Comparison of ENCODE assay signal across 9 cellular contexts in genomic region chr2:157596992-157597681, GRCh38. TPM values are rescaled to one million over a fixed set of nuclear protein-coding genes. Genes with fewer than 3 reads are reported as not detected.
DNase-seq lines count a peak whose midpoint lies in the region; ATAC-seq, FAIRE-seq and TF ChIP-seq lines count a peak whose summit lies in the region.
"Had no signal": no experiment of that assay in that cellular context is flagged by ENCODE, and none has a peak within 500 bp of the region (broad histone marks: within the 10 kb centered on the region; RNA-seq: fewer than 3 reads in every experiment).

No MANE protein-coding gene starts in this region.

- no peaks in the 10 kb centered on the region for H3K79me1 ChIP-seq in H1 (ENCODE audit: low read depth, low read length)

- H3K9me3 ChIP-seq in H1 (ENCODE audit: insufficient read depth in 2 of 2, low read depth in 1 of 2, low read length in 1 of 2): no peaks in the 10 kb centered on the region
- no peaks in the 10 kb centered on the region for H3K9me3 ChIP-seq in transverse colon

- no peak for TF ChIP-seq EP300 in H1 (IDR thresholded peaks at IDR 0.05; ENCODE audit: borderline replicate concordance in 1 of 2, low read depth in 2 of 2, low read length in 2 of 2)
- no peak for TF ChIP-seq EP300 in transverse colon (IDR thresholded peaks at IDR 0.05; ENCODE audit: low read depth)

- TF ChIP-seq RAD21 in H1 (IDR thresholded peaks at IDR 0.05 in 1 of 2, conservative IDR thresholded peaks at IDR 0.05 in 1 of 2; ENCODE audit: low read depth in 2 of 2, low read length in 2 of 2): peak; percentile 71 to 80

- TF ChIP-seq CTCF in H1 (IDR thresholded peaks at IDR 0.05; ENCODE audit: control extremely low read depth in 1 of 3, insufficient read depth in 1 of 3, low read depth in 1 of 3, low read length in 3 of 3): peak; percentile 73 to 82 (median 74)
- peak in 2 of 5 experiments; percentile 8 to 17 for TF ChIP-seq CTCF in transverse colon (IDR thresholded peaks at IDR 0.05)

- ATAC-seq in HG03520 (IDR thresholded peaks at IDR 0.05; ENCODE audit: unreplicated experiment): peak; percentile 80

- H3K4me1 ChIP-seq in H1 (replicated peaks in 1 of 4; ENCODE audit: control insufficient read depth in 3 of 4, insufficient read depth in 4 of 4, low read length in 3 of 4) (no peaks in the 10 kb centered on the region), transverse colon (no peaks in the 10 kb centered on the region)

- H2AK5ac ChIP-seq in H1 (ENCODE audit: low read depth, low read length): no peak overlapping the region

- WGBS in H1 (ENCODE audit: extremely low coverage in 1 of 2, insufficient coverage in 1 of 2, insufficient read length in 1 of 2, insufficient replicate concordance in 2 of 2, low coverage in 1 of 2, low lambda C conversion rate in 2 of 2, missing lambda C conversion rate in 1 of 2), 2 experiments: 36% methylated on average over 39 of the region's 45 CpGs; no CpG with 5 or more reads in 1 of the 2 experiments
- 64 to 76% methylated on average over 10 to 35 of the region's 45 CpGs for WGBS in transverse colon (ENCODE audit: low coverage in 1 of 2), 2 donors

- no peaks in the 10 kb centered on the region for H3K23me2 ChIP-seq in H1 (ENCODE audit: low read depth, low read length)

- H4K91ac ChIP-seq in H1 (replicated peaks; ENCODE audit: insufficient read length, low read length): no peak overlapping the region

- TF ChIP-seq POLR2A in GM12892 (IDR thresholded peaks at IDR 0.05; ENCODE audit: low read depth, low read length): no peak
- no peak for TF ChIP-seq POLR2A in H1 (IDR thresholded peaks at IDR 0.05; ENCODE audit: control extremely low read depth in 1 of 2, low read depth in 2 of 2, low read length in 2 of 2)
- TF ChIP-seq POLR2A in transverse colon (IDR thresholded peaks at IDR 0.05): no peak

- H3K56ac ChIP-seq in H1 (replicated peaks; ENCODE audit: insufficient read length, low read depth, low read length): no peak overlapping the region

- H4K5ac ChIP-seq in H1 (ENCODE audit: insufficient read length, low read depth, low read length): no peak overlapping the region

- H3K27me3 ChIP-seq in H1 (replicated peaks in 1 of 4; ENCODE audit: control insufficient read depth in 3 of 4, extremely low read depth in 1 of 4, insufficient read depth in 3 of 4, low read length in 3 of 4) (peaks cover 0 to 5% (median 3%) of the 10 kb centered on the region in 4 experiments; a peak in 2 of 7 replicates), transverse colon (peaks cover 11% of the 10 kb centered on the region)

- H3K23ac ChIP-seq in H1 (ENCODE audit: insufficient read length): no peak overlapping the region

- no peaks in the 10 kb centered on the region for H4K20me1 ChIP-seq in H1 (replicated peaks in 1 of 2; ENCODE audit: control insufficient read depth in 1 of 2, insufficient read depth in 2 of 2, low read length in 2 of 2)

- H3K4me2 ChIP-seq in H1 (ENCODE audit: insufficient read depth in 1 of 2, low read depth in 2 of 2, low read length in 2 of 2): peak overlapping the region in 1 of 2 experiments; percentile 45; a peak in 3 of 4 replicates

- CTCF ChIA-PET in activated CD4-positive, alpha-beta memory T cell treated with anti-CD3 and anti-CD28 coated beads for 36 hours (lab: Charles Lee): interaction anchor here (0.8 to 5.0 kb wide), 15 partner anchors 10 to 298 kb away, joined by 3 to 62 read pairs (median 4); no protein-coding TSS in a partner anchor
- CTCF ChIA-PET in H1 (lab: Charles Lee; ENCODE audit: partially characterized antibody): interaction anchor here (1.0 to 3.3 kb wide), 12 partner anchors 15 to 411 kb away, joined by 3 to 24 read pairs (median 4); no protein-coding TSS in a partner anchor

- H2BK15ac ChIP-seq in H1 (ENCODE audit: low read length): no peak overlapping the region; the same call in 1 of the 2 replicates

- H3K9me3 Mint-ChIP-seq in activated CD4-positive, alpha-beta memory T cell treated with anti-CD3 and anti-CD28 coated beads for 36 hours: no peaks in the 10 kb centered on the region

- no peak overlapping the region for H4K8ac ChIP-seq in H1 (ENCODE audit: extremely low read depth, insufficient read depth, low read length)

- H3K36me3 ChIP-seq in H1 (ENCODE audit: control insufficient read depth in 2 of 4, insufficient read depth in 4 of 4, low read length in 3 of 4) (no peaks in the 10 kb centered on the region), transverse colon (no peaks in the 10 kb centered on the region)

- H3K18ac ChIP-seq in H1 (ENCODE audit: extremely low read depth, low read length): no peak overlapping the region

- no peak overlapping the region for H2BK20ac ChIP-seq in H1 (ENCODE audit: low read length)

- peak overlapping the region; percentile 61; the same call in 1 of the 2 replicates for H2BK12ac ChIP-seq in H1 (ENCODE audit: low read depth, low read length)

- no peak overlapping the region for H3K27ac Mint-ChIP-seq in activated CD4-positive, alpha-beta memory T cell treated with anti-CD3 and anti-CD28 coated beads for 36 hours

- intact Hi-C loops in activated CD4-positive, alpha-beta memory T cell treated with anti-CD3 and anti-CD28 coated beads for 36 hours (cut with micrococcal nuclease): loop anchor here (1.0 to 5.0 kb wide), 4 partner anchors 40 to 295 kb away; no protein-coding TSS in a partner anchor
- intact Hi-C loops in transverse colon (cut with DNase I; ENCODE audit: low total_unique reads): no loop called here

- no peak overlapping the region for H3K9ac ChIP-seq in H1 (replicated peaks in 1 of 4; ENCODE audit: extremely low read depth in 1 of 4, low read depth in 3 of 4, low read length in 3 of 4)

- peaks cover 4% of the 10 kb centered on the region for H3K27me3 Mint-ChIP-seq in activated CD4-positive, alpha-beta memory T cell treated with anti-CD3 and anti-CD28 coated beads for 36 hours

- H3K27ac ChIP-seq in H1 (ENCODE audit: low read depth, low read length) (no peak overlapping the region), transverse colon (no peak overlapping the region)
- H3K27ac ChIP-seq: SK-N-MC had no signal

- H3K79me2 ChIP-seq in H1 (ENCODE audit: control insufficient read depth in 1 of 2, insufficient read depth in 2 of 2, low read length in 2 of 2): no peaks in the 10 kb centered on the region

- H3K4me1 Mint-ChIP-seq in activated CD4-positive, alpha-beta memory T cell treated with anti-CD3 and anti-CD28 coated beads for 36 hours (ENCODE audit: low read depth): peaks cover 11% of the 10 kb centered on the region

- peak overlapping the region; percentile 81; the same call in 1 of the 2 replicates for H2AFZ ChIP-seq in H1 (ENCODE audit: low read length)

- no peak overlapping the region for H3K4ac ChIP-seq in H1 (replicated peaks; ENCODE audit: insufficient read length, low read depth, low read length)

- no peak overlapping the region for H2BK120ac ChIP-seq in H1 (replicated peaks; ENCODE audit: low read depth, low read length)

- no peak overlapping the region for H2BK5ac ChIP-seq in H1 (ENCODE audit: low read depth, low read length)

- FAIRE-seq in GM12892 (lab: Jason Lieb, UNC) (peak; percentile 62), H1 (lab: Jason Lieb, UNC) (no peak)

- POLR2A ChIA-PET in activated CD4-positive, alpha-beta memory T cell treated with anti-CD3 and anti-CD28 coated beads for 36 hours (lab: Charles Lee): no interaction called here
- POLR2A ChIA-PET in H1 (lab: Charles Lee; ENCODE audit: partially characterized antibody): interaction anchor here (0.9 kb wide), 1 partner anchor 31 kb away, joined by 3 read pairs; the partner anchor contains the start of gene ACVR1C

- H3K36me3 Mint-ChIP-seq in activated CD4-positive, alpha-beta memory T cell treated with anti-CD3 and anti-CD28 coated beads for 36 hours: no peaks in the 10 kb centered on the region

- in situ Hi-C loops in transverse colon (cut with MboI; ENCODE audit: low pct_ligation_motif_present in 1 of 4, low pct_unique_long_range_greater_than_20kb in 1 of 4, low sequenced_read_pairs in 3 of 4): no loop called here

- H3K14ac ChIP-seq in H1 (ENCODE audit: insufficient read length): no peak overlapping the region

- H3K4me3 Mint-ChIP-seq in activated CD4-positive, alpha-beta memory T cell treated with anti-CD3 and anti-CD28 coated beads for 36 hours: peak overlapping the region; percentile 61

- DNase-seq in GM12892 (ENCODE audit: insufficient read length) (peak; percentile 33), H1 (ENCODE audit: low read depth in 1 of 2, low spot score in 2 of 2) (peak; percentile 21 to 83), myocyte (ENCODE audit: low read depth) (peak; percentile 17), NCI-H2171 (lab: John Stamatoyannopoulos, UW) (no peak), transverse colon (no peak)
- DNase-seq in activated CD4-positive, alpha-beta memory T cell treated with anti-CD3 and anti-CD28 coated beads for 36 hours: peak; percentile 72
- DNase-seq in stimulated activated naive CD4-positive, alpha-beta T cell treated with Interleukin-2 at 50 U/mL for 16 hours (lab: John Stamatoyannopoulos, UW): peak; percentile 43

- peak overlapping the region; percentile 4 to 50 (median 24); a peak in 6 of 8 replicates for H3K4me3 ChIP-seq in H1 (ENCODE audit: extremely low read depth in 1 of 4, insufficient read depth in 2 of 4, low read depth in 3 of 4, low read length in 4 of 4)
- peak overlapping the region in 1 of 4 donors; percentile 14 for H3K4me3 ChIP-seq in transverse colon
- H3K4me3 ChIP-seq: SK-N-MC had no signal

TF ChIP-seq in H1, 55 proteins besides CTCF, POLR2A, EP300 and RAD21 (continues in another document):
- TF ChIP-seq GABPA (IDR thresholded peaks at IDR 0.05; ENCODE audit: borderline replicate concordance, insufficient read depth, low read length) (no peak), JUN (IDR thresholded peaks at IDR 0.05; ENCODE audit: low read depth, low read length) (no peak), CEBPB (IDR thresholded peaks at IDR 0.05; ENCODE audit: low read depth, low read length) (no peak), MAX (IDR thresholded peaks at IDR 0.05) (peak; percentile 91)

RNA-seq across cellular contexts. Expression of gene ACVR1C, which starts 31.5 kb away (rescaled TPM):
- polyA plus RNA-seq in GM12892 (2012; ENCODE audit: missing spikeins): 0.06 TPM
- total RNA-seq in activated CD4-positive, alpha-beta memory T cell treated with anti-CD3 and anti-CD28 coated beads for 36 hours: 1 to 10 TPM; 1.3 to 2.0 TPM
- 0.40 and 0.52 TPM in 2 replicates for total RNA-seq in H1 (2021; fragmentation: NEBNext Ultra II Directional; extraction: Animal tissue kit (Norgen Biotek cat#: 25700))
- 0.17 and 0.21 TPM in 2 replicates for polyA plus RNA-seq in H1 (2011; rRNA removed)
- 0.31 TPM for polyA plus RNA-seq in H1 (2011; cell fraction: cytosol; rRNA removed)
- polyA plus RNA-seq in H1 (2011; cell fraction: nucleus; rRNA removed): 0.21 TPM
- polyA plus RNA-seq in H1 (2012, experiment 1 of 2): 0.13 to 0.64 TPM (median 0.29 TPM) in 4 replicates
- polyA plus RNA-seq in H1 (2012, experiment 2 of 2): not detected
- 0.45 TPM for polyA plus RNA-seq in H1 (2013, experiment 1 of 2)
- polyA plus RNA-seq in H1 (2013, experiment 2 of 2): 0.57 TPM
- 0.90 and 1.1 TPM in 2 replicates for polyA minus RNA-seq in H1 (2011; rRNA and poly(A)+ RNA removed)
- 0.81 TPM for polyA minus RNA-seq in H1 (2011; cell fraction: cytosol; rRNA and poly(A)+ RNA removed)
- 1.00 TPM for polyA minus RNA-seq in H1 (2011; cell fraction: nucleus; rRNA and poly(A)+ RNA removed)
- total RNA-seq in myocyte (4.0 and 7.8 TPM in 2 replicates), transverse colon (10 to 100 TPM in 3 of 4 donors, 1 to 10 TPM in 1; 8.2 to 13.7 (median 11.9) TPM)
- 0.45 TPM for polyA plus RNA-seq in myocyte (2012)

Comparison
In these comparisons a context has a peak if more than half of its experiments do, and no peak if none do; other contexts are left out.
1. DNase-seq: peak in GM12892 (single experiment), activated CD4-positive, alpha-beta memory T cell treated with anti-CD3 and anti-CD28 coated beads for 36 hours (single experiment), H1 (2 of 2), myocyte (single experiment) and stimulated activated naive CD4-positive, alpha-beta T cell treated with Interleukin-2 at 50 U/mL for 16 hours (single experiment); none in NCI-H2171 (single experiment) and transverse colon (single experiment).